ENCODE assay signal across 1 cellular context in genomic region chr17:28481081-28481571, GRCh38.
TF ChIP-seq lines count a peak whose summit lies in the region.

No MANE protein-coding gene starts in this region.

TF ChIP-seq in HepG2, 621 proteins besides CTCF, POLR2A, EP300 and RAD21:
- TF ChIP-seq SOX6 (IDR thresholded peaks at IDR 0.05), result no peak
- peak; percentile 29; the same call in 1 of the 2 replicates for TF ChIP-seq SOX6 (CRISPR knock-in tag; IDR thresholded peaks at IDR 0.05)
- no peak for TF ChIP-seq SOX13 (IDR thresholded peaks at IDR 0.05)
- TF ChIP-seq SOX13 (CRISPR knock-in tag; conservative IDR thresholded peaks at IDR 0.05 in 1 of 2, IDR thresholded peaks at IDR 0.05 in 1 of 2), result 0 out of 4 replicates have a peak, but pooled peaks of 1 of the 2 experiments have one; percentile 10
- TF ChIP-seq ATF5 (CRISPR knock-in tag; IDR thresholded peaks at IDR 0.05; ENCODE audit: low read depth), result no peak
